8 cellular contexts compared by ENCODE assay signal in the genomic region with DNA sequence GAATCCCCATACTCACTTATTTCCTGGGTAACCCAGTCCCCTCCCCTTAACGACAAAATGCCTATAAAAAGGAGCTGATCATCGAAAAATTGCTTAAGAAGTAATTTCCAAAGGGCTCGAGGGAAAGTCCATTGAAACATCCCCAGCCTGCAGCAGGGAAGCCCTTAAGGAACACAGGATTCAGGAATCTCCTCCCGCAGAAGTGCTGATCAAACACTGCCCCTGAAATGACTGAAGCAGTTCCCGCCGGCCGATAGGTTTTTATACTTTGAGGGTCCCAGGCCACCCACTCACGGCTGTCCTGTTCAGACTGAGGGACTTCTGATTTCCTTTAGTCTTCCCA. TPM values are rescaled to one million over a fixed set of nuclear protein-coding genes. Genes with fewer than 3 reads are reported as not detected.
DNase-seq lines count a peak whose midpoint lies in the region; ATAC-seq and TF ChIP-seq lines count a peak whose summit lies in the region.

No MANE protein-coding gene starts in this region.

- H2AFZ ChIP-seq in Loucy (ENCODE audit: low read length), result peak overlapping the region; percentile 94
- peak overlapping the region; percentile 100 for H2AFZ ChIP-seq in neural progenitor cell (replicated peaks)

- H3F3A ChIP-seq in Loucy (ENCODE audit: low read depth), result no peaks in the 10 kb centered on the region
- H3F3A ChIP-seq in neural progenitor cell (ENCODE audit: low read depth), result no peaks in the 10 kb centered on the region

- H3K9ac ChIP-seq in Loucy (ENCODE audit: low read depth, low read length, poor library complexity, severe bottlenecking) (peak overlapping the region; percentile 95), endocrine pancreas (ENCODE audit: control insufficient read depth, insufficient read depth, low read length) (peak overlapping the region; percentile 85), neural progenitor cell (peak overlapping the region; percentile 77)

- DNase-seq in CD4-positive, alpha-beta memory T cell, result no peak
- DNase-seq in neural progenitor cell (ENCODE audit: low spot score) (no peak), RKO (ENCODE audit: low spot score) (no peak)
- no peak for DNase-seq in stimulated activated CD4-positive, alpha-beta T cell treated with anti-CD3 and anti-CD28 coated beads, Interleukin-2, amount 100 ng/mL, for 24 hours
- DNase-seq in activated CD4-positive, alpha-beta T cell treated with anti-CD3 and anti-CD28 coated beads, Interleukin-2, amount 50 U/mL, for 4 hours, result no peak

- H3K4me3 ChIP-seq in CD4-positive, alpha-beta memory T cell (ENCODE audit: low read length in 2 of 2), result peak overlapping the region; percentile 87 to 92
- H3K4me3 ChIP-seq in Loucy (ENCODE audit: low read length, poor library complexity, severe bottlenecking) (peak overlapping the region; percentile 90), endocrine pancreas (ENCODE audit: control insufficient read depth, insufficient read depth, low read length) (peak overlapping the region; percentile 78), neural progenitor cell (peak overlapping the region; percentile 92)

- H3K27me3 ChIP-seq in CD4-positive, alpha-beta memory T cell (ENCODE audit: insufficient read depth, low read length), result no peaks in the 10 kb centered on the region
- H3K27me3 ChIP-seq in Loucy (ENCODE audit: insufficient read depth, low read length, poor library complexity, severe bottlenecking), result no peaks in the 10 kb centered on the region
- no peaks in the 10 kb centered on the region for H3K27me3 ChIP-seq in endocrine pancreas (ENCODE audit: control insufficient read depth, insufficient read depth, low read length)
- no peaks in the 10 kb centered on the region for H3K27me3 ChIP-seq in neural progenitor cell

- CTCF ChIA-PET in CD4-positive, alpha-beta memory T cell (lab: Charles Lee; ENCODE audit: partially characterized antibody), result interaction anchor here (1.3 kb wide), 1 partner anchor 200 kb away, joined by 4 read pairs; no protein-coding TSS in a partner anchor

- H4K20me1 ChIP-seq in Loucy (ENCODE audit: insufficient read depth, low read length, poor library complexity, severe bottlenecking) (peaks cover 8% of the 10 kb centered on the region), neural progenitor cell (ENCODE audit: low read depth) (no peaks in the 10 kb centered on the region)

- peaks cover 23 to 58% (median 40%) of the 10 kb centered on the region in 4 donors for H3K4me1 Mint-ChIP-seq in CD4-positive, alpha-beta memory T cell
- peaks cover 40% of the 10 kb centered on the region for H3K4me1 Mint-ChIP-seq in neural progenitor cell

- no peaks in the 10 kb centered on the region for H3K9me3 ChIP-seq in CD4-positive, alpha-beta memory T cell (ENCODE audit: control insufficient read depth in 1 of 2, low read length in 2 of 2)
- H3K9me3 ChIP-seq in Loucy (ENCODE audit: insufficient read depth, low read depth, low read length), result no peaks in the 10 kb centered on the region
- H3K9me3 ChIP-seq in endocrine pancreas (ENCODE audit: control insufficient read depth, low read length), result no peaks in the 10 kb centered on the region
- H3K9me3 ChIP-seq in neural progenitor cell (ENCODE audit: low read depth), result no peaks in the 10 kb centered on the region

- H3K36me3 Mint-ChIP-seq in CD4-positive, alpha-beta memory T cell, result peaks cover 8 to 21% of the 10 kb centered on the region in 2 donors
- H3K36me3 Mint-ChIP-seq in neural progenitor cell, result no peaks in the 10 kb centered on the region

- H3K36me3 ChIP-seq in CD4-positive, alpha-beta memory T cell (ENCODE audit: insufficient read depth, low read length), result no peaks in the 10 kb centered on the region
- H3K36me3 ChIP-seq in Loucy (ENCODE audit: insufficient read depth, low read length) (no peaks in the 10 kb centered on the region), endocrine pancreas (ENCODE audit: control insufficient read depth, insufficient read depth, low read length) (no peaks in the 10 kb centered on the region), neural progenitor cell (no peaks in the 10 kb centered on the region)

- peaks cover 48% of the 10 kb centered on the region for H3K4me1 ChIP-seq in CD4-positive, alpha-beta memory T cell (ENCODE audit: insufficient read depth, low read length)
- H3K4me1 ChIP-seq in Loucy (ENCODE audit: insufficient read depth, low read length, poor library complexity, severe bottlenecking), result peaks cover 21% of the 10 kb centered on the region
- H3K4me1 ChIP-seq in endocrine pancreas (ENCODE audit: control insufficient read depth, insufficient read depth, low read length), result no peaks in the 10 kb centered on the region
- peaks cover 15% of the 10 kb centered on the region for H3K4me1 ChIP-seq in neural progenitor cell

- H3K4me2 ChIP-seq in Loucy (ENCODE audit: low read depth, low read length, poor library complexity, severe bottlenecking) (peak overlapping the region; percentile 98), neural progenitor cell (peak overlapping the region; percentile 88)

- H3K27ac Mint-ChIP-seq in CD4-positive, alpha-beta memory T cell, result peak overlapping the region; percentile 94 to 99 (median 96)
- peak overlapping the region; percentile 99 for H3K27ac Mint-ChIP-seq in neural progenitor cell

- ATAC-seq in HG03432 (IDR thresholded peaks at IDR 0.05; ENCODE audit: unreplicated experiment), result no peak

- H3K27ac ChIP-seq in CD4-positive, alpha-beta memory T cell (ENCODE audit: low read depth, low read length), result peak overlapping the region; percentile 80
- peak overlapping the region; percentile 2 for H3K27ac ChIP-seq in neural progenitor cell

- no peaks in the 10 kb centered on the region for H3K27me3 Mint-ChIP-seq in CD4-positive, alpha-beta memory T cell
- peaks cover 7% of the 10 kb centered on the region for H3K27me3 Mint-ChIP-seq in neural progenitor cell (ENCODE audit: insufficient read depth, low read depth)

- intact Hi-C loops in CD4-positive, alpha-beta memory T cell (cut with micrococcal nuclease), result no loop called here

- no peaks in the 10 kb centered on the region for H3K9me3 Mint-ChIP-seq in CD4-positive, alpha-beta memory T cell
- H3K9me3 Mint-ChIP-seq in neural progenitor cell, result no peaks in the 10 kb centered on the region

- TF ChIP-seq CTCF in Loucy (conservative IDR thresholded peaks at IDR 0.05; ENCODE audit: low read length) (no peak), neural progenitor cell (IDR thresholded peaks at IDR 0.05) (no peak)

- H3K4me3 Mint-ChIP-seq in CD4-positive, alpha-beta memory T cell, result peak overlapping the region; percentile 97 to 100 (median 99)
- H3K4me3 Mint-ChIP-seq in neural progenitor cell, result peak overlapping the region; percentile 100

- POLR2A ChIA-PET in CD4-positive, alpha-beta memory T cell (lab: Charles Lee; ENCODE audit: partially characterized antibody), result interaction anchor here (1.3 to 4.2 kb wide), 5 partner anchors 9 to 32 kb away, joined by 3 to 67 read pairs (median 3); a partner anchor contains a TSS

- H3K9me2 ChIP-seq in Loucy (replicated peaks; ENCODE audit: low read depth, low read length), result no peaks in the 10 kb centered on the region

- peaks cover 49% of the 10 kb centered on the region for H3K79me2 ChIP-seq in Loucy (ENCODE audit: insufficient read depth, low read length)
- H3K79me2 ChIP-seq in neural progenitor cell (ENCODE audit: low read depth), result peaks cover 61% of the 10 kb centered on the region

RNA-seq across cellular contexts. Expression of a gene that starts 0.6 kb away (rescaled TPM):
- total RNA-seq in CD4-positive, alpha-beta memory T cell, result 10 to 100 TPM; 22.2 to 22.5 TPM
- 1 to 10 TPM; 1.0 to 5.8 TPM for polyA plus RNA-seq in CD4-positive, alpha-beta memory T cell
- total RNA-seq in neural progenitor cell (ENCODE audit: low replicate concordance), result 6.7 and 7.3 TPM in 2 replicates

RNA-seq across cellular contexts. Expression of a gene that starts 26.6 kb away (rescaled TPM):
- total RNA-seq in CD4-positive, alpha-beta memory T cell, result 1 to 10 TPM; 2.1 to 2.3 TPM
- 1 to 10 TPM; 1.1 to 3.2 TPM for polyA plus RNA-seq in CD4-positive, alpha-beta memory T cell
- 9.4 and 22.8 TPM in 2 replicates for total RNA-seq in neural progenitor cell (ENCODE audit: low replicate concordance)

RNA-seq across cellular contexts. Expression of a gene that starts 27.6 kb away (rescaled TPM):
- total RNA-seq in CD4-positive, alpha-beta memory T cell, result 1,000 to 10,000 TPM; 1,622 to 1,664 TPM
- 1,000 to 10,000 TPM; 1,304 to 1,786 TPM for polyA plus RNA-seq in CD4-positive, alpha-beta memory T cell
- 2,064 and 2,640 TPM in 2 replicates for total RNA-seq in neural progenitor cell (ENCODE audit: low replicate concordance)

RNA-seq across cellular contexts. Expression of a gene that starts 27.7 kb away (rescaled TPM):
- total RNA-seq in CD4-positive, alpha-beta memory T cell, result 10 to 100 TPM; 30.5 to 31.3 TPM
- polyA plus RNA-seq in CD4-positive, alpha-beta memory T cell, result 1 to 10 TPM; 4.3 to 9.2 TPM
- 6.7 and 14.2 TPM in 2 replicates for total RNA-seq in neural progenitor cell (ENCODE audit: low replicate concordance)
